Comparison of ENCODE assay signal across 1 cellular context in the genomic region with DNA sequence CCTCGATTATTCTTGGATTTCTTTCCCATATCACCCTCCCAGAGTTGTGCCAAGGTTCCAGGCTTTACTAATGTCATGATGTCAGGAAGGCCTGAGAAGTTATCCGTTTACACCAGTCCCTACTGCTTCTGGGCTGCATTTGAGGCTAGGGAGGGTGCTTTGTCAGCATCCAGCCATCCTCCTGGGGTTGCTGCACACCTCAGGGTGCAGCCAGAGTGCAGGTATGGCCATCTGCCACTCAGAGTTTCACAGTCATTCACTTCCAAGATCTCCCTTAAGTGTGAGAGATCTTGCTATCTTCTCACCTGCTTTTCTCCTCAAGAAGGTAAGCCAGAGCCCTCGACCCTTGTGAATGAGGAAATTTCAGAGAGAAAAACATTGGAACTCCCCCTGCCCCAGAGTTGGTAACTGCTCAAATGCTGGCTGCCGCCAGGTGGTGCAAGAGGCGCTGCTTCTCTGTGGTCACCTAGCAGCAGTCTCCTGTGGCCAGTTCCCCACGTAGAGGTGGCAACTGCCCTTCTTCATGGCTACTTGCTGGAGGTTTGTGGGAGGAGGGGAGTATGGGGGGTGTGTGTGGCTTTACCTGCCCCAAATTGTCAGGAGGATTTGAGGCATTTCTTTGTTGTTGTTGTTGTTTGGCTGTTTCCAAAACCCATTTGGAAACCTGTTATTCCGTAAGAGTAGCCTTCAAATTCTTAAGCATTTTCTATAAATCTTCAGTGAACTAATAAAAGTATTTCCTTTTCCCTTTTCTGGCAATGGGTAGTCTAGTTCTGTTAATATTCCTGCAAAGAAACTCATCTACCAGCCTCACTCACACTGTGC.
TF ChIP-seq lines count a peak whose summit lies in the region.

No MANE protein-coding gene starts in this region.

TF ChIP-seq in GM23338, 12 proteins besides CTCF, POLR2A, EP300 and RAD21 (continued from another document):
- TF ChIP-seq ETS1 (IDR thresholded peaks at IDR 0.05) = no peak
- TF ChIP-seq, protein P1, sequence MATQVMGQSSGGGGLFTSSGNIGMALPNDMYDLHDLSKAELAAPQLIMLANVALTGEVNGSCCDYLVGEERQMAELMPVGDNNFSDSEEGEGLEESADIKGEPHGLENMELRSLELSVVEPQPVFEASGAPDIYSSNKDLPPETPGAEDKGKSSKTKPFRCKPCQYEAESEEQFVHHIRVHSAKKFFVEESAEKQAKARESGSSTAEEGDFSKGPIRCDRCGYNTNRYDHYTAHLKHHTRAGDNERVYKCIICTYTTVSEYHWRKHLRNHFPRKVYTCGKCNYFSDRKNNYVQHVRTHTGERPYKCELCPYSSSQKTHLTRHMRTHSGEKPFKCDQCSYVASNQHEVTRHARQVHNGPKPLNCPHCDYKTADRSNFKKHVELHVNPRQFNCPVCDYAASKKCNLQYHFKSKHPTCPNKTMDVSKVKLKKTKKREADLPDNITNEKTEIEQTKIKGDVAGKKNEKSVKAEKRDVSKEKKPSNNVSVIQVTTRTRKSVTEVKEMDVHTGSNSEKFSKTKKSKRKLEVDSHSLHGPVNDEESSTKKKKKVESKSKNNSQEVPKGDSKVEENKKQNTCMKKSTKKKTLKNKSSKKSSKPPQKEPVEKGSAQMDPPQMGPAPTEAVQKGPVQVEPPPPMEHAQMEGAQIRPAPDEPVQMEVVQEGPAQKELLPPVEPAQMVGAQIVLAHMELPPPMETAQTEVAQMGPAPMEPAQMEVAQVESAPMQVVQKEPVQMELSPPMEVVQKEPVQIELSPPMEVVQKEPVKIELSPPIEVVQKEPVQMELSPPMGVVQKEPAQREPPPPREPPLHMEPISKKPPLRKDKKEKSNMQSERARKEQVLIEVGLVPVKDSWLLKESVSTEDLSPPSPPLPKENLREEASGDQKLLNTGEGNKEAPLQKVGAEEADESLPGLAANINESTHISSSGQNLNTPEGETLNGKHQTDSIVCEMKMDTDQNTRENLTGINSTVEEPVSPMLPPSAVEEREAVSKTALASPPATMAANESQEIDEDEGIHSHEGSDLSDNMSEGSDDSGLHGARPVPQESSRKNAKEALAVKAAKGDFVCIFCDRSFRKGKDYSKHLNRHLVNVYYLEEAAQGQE (IDR thresholded peaks at IDR 0.05; ENCODE audit: unreplicated experiment) = no peak
